Comparison of ENCODE assay signal across 8 cellular contexts in genomic region chr17:17740627-17741237, GRCh38. TPM values are rescaled to one million over a fixed set of nuclear protein-coding genes. Genes with fewer than 3 reads are reported as not detected.
A peak's percentile ranks its signal among the peaks of the same experiment; 100 is the strongest.
DNase-seq lines count a peak whose midpoint lies in the region; ATAC-seq and TF ChIP-seq lines count a peak whose summit lies in the region.

No MANE protein-coding gene starts in this region.

- H3K4me1 ChIP-seq in ectodermal cell (ENCODE audit: control insufficient read depth, insufficient read depth, low read length) (peaks cover 48% of the 10 kb centered on the region), ovary (ENCODE audit: insufficient read depth) (peaks cover 40% of the 10 kb centered on the region), aorta (ENCODE audit: control insufficient read depth in 1 of 2, insufficient read depth in 2 of 2, low read length in 2 of 2) (no peaks in the 10 kb centered on the region)

- H3K4me3 ChIP-seq in ectodermal cell (ENCODE audit: insufficient read depth, low read depth, low read length): no peak overlapping the region
- peak overlapping the region; percentile 0 for H3K4me3 ChIP-seq in ovary
- H3K4me3 ChIP-seq in aorta (ENCODE audit: low read length in 2 of 2): no peak overlapping the region

- peaks cover 7% of the 10 kb centered on the region for H3K27me3 ChIP-seq in ectodermal cell (ENCODE audit: control insufficient read depth, insufficient read depth, low read length, poor library complexity, severe bottlenecking)
- H3K27me3 ChIP-seq in ovary: no peaks in the 10 kb centered on the region
- H3K27me3 ChIP-seq in aorta (ENCODE audit: control insufficient read depth in 1 of 2, insufficient read depth in 2 of 2, low read length in 1 of 2): no peaks in the 10 kb centered on the region

- ATAC-seq in aorta (ENCODE audit: low FRiP score): no peak

- H3K27ac ChIP-seq in ectodermal cell (ENCODE audit: insufficient read depth, low read depth, low read length, poor library complexity, severe bottlenecking) (peak overlapping the region; percentile 85), ovary (peak overlapping the region in 1 of 2 donors; percentile 42), aorta (ENCODE audit: low read depth in 1 of 2, low read length in 2 of 2) (no peak overlapping the region)

- H3K36me3 ChIP-seq in ectodermal cell (ENCODE audit: control insufficient read depth, insufficient read depth, low read length) (no peaks in the 10 kb centered on the region), ovary (no peaks in the 10 kb centered on the region), aorta (ENCODE audit: control insufficient read depth in 1 of 2, insufficient read depth in 2 of 2, low read length in 1 of 2) (no peaks in the 10 kb centered on the region)

- no peak for TF ChIP-seq POLR2A in ovary (IDR thresholded peaks at IDR 0.05)

- WGBS in ectodermal cell, 2 experiments: 41 to 50% methylated on average over 22 to 23 of the region's 24 CpGs
- WGBS in ovary, 3 donors: 18 to 30% (median 28%) methylated on average over 23 to 24 of the region's 24 CpGs
- WGBS in aorta, 2 donors: 90% methylated on average over 22 to 24 of the region's 24 CpGs

- TF ChIP-seq EP300 in ovary (IDR thresholded peaks at IDR 0.05): no peak

- intact Hi-C loops in ovary (cut with DNase I) (no loop called here), aorta (cut with DNase I) (no loop called here)

- DNase-seq in Ammon's horn (ENCODE audit: low spot score) (peak; percentile 47), ovary (peak in 4 of 5 donors; percentile 55 to 67 (median 60)), NCI-H2081 treated with DMSO at 0.1 percent for 48 hours (lab: John Stamatoyannopoulos, UW) (no peak), DMS114 treated with DMSO at 0.1 percent for 48 hours (lab: John Stamatoyannopoulos, UW; ENCODE audit: unreplicated experiment) (no peak), aorta (no peak), HuH-7.5 (ENCODE audit: low spot score) (no peak)
- DNase-seq in activated CD4-positive, alpha-beta T cell treated with anti-CD3 and anti-CD28 coated beads for 4 hours: peak; percentile 64 to 75

- no peak for TF ChIP-seq CTCF in ovary (IDR thresholded peaks at IDR 0.05)

- no peaks in the 10 kb centered on the region for H3K9me3 ChIP-seq in ectodermal cell (ENCODE audit: control insufficient read depth, low read length)
- H3K9me3 ChIP-seq in ovary: no peaks in the 10 kb centered on the region
- no peaks in the 10 kb centered on the region for H3K9me3 ChIP-seq in aorta (ENCODE audit: control insufficient read depth, low read length)

RNA-seq across cellular contexts. Expression of gene RAI1, which starts 59.5 kb away (rescaled TPM):
- 20.2 TPM for polyA plus RNA-seq in ectodermal cell (2013, experiment 1 of 4)
- polyA plus RNA-seq in ectodermal cell (2013, experiment 2 of 4): 21.0 TPM
- polyA plus RNA-seq in ectodermal cell (2013, experiment 3 of 4): 16.0 TPM
- 17.1 TPM for polyA plus RNA-seq in ectodermal cell (2013, experiment 4 of 4)
- 10 to 100 TPM; 16.3 to 57.7 (median 37.5) TPM for total RNA-seq in ovary
- polyA plus RNA-seq in ovary: 10 to 100 TPM in 1 of 2 donors, 1 to 10 TPM in 1; 1.5 to 14.5 TPM
- total RNA-seq in aorta: 10 to 100 TPM; 23.9 to 35.8 TPM
- 1 to 10 TPM; 2.0 to 7.0 TPM for polyA plus RNA-seq in aorta

Comparison
In these comparisons a context has a peak if more than half of its experiments do, and no peak if none do; other contexts are left out.
1. DNase-seq: peak in Ammon's horn (single experiment), activated CD4-positive, alpha-beta T cell treated with anti-CD3 and anti-CD28 coated beads for 4 hours (2 of 2) and ovary (4 of 5); none in NCI-H2081 treated with DMSO at 0.1 percent for 48 hours (single experiment), DMS114 treated with DMSO at 0.1 percent for 48 hours (single experiment), aorta (0 of 2) and HuH-7.5 (single experiment).